ENCODE assay signal across 7 cellular contexts in genomic region chr3:130104191-130104590, GRCh38. TPM values are rescaled to one million over a fixed set of nuclear protein-coding genes. Genes with fewer than 3 reads are reported as not detected.
"Had no signal": no experiment of that assay in that cellular context is flagged by ENCODE, and none has a peak within 500 bp of the region (broad histone marks: within the 10 kb centered on the region; RNA-seq: fewer than 3 reads in every experiment).

No MANE protein-coding gene starts in this region.

RNA-seq across cellular contexts. Expression of gene ALG1L2, which starts 22.6 kb away (rescaled TPM):
- total RNA-seq: activated T-cell treated with anti-CD3 and anti-CD28 coated beads, Interleukin-2, amount 50 U/mL, for 72 hours; activated T-helper 2 cell treated with anti-CD3 and anti-CD28 coated beads, Interferon-gamma antibody, Interleukin-2, Interleukin-4, amounts not matched to agents 10 μg/mL and 5 μg/mL and 100 μg/mL, durations not matched to agents 14 hours and 24 hours and 36 hours; body of pancreas; SJCRH30; T-helper 1 cell treated with Interleukin-12 subunit alpha and Interleukin-12 subunit beta and Interleukin-4 antibody, amounts not matched to agents 30 ng/mL and 1 ng/mL, for 36 hours had no signal
- polyA plus RNA-seq: adipose tissue, SK-N-SH had no signal
